ENCODE assay signal across 19 cellular contexts in genomic region chr10:29256019-29256418, GRCh38. TPM values are rescaled to one million over a fixed set of nuclear protein-coding genes. Genes with fewer than 3 reads are reported as not detected.
DNase-seq lines count a peak whose midpoint lies in the region; ATAC-seq and TF ChIP-seq lines count a peak whose summit lies in the region.
"Had no signal": no experiment of that assay in that cellular context is flagged by ENCODE, and none has a peak within 500 bp of the region (broad histone marks: within the 10 kb centered on the region; RNA-seq: fewer than 3 reads in every experiment).

No MANE protein-coding gene starts in this region.

- H3K4me3 ChIP-seq in cardiac muscle cell (no peak overlapping the region), SJCRH30 (no peak overlapping the region)

- DNase-seq in cardiac muscle cell (ENCODE audit: low read depth in 1 of 2, low spot score in 1 of 2) (no peak), Right ventricle myocardium inferior (ENCODE audit: missing footprints) (no peak), chondrocyte (ENCODE audit: low spot score) (no peak), neural crest cell (ENCODE audit: low read depth, low spot score) (no peak), SJCRH30 (no peak), NCI-H1436 (lab: John Stamatoyannopoulos, UW) (no peak)
- no peak for DNase-seq in naive thymus-derived CD8-positive, alpha-beta T cell
- DNase-seq in activated naive CD4-positive, alpha-beta T cell treated with anti-CD3 and anti-CD28 coated beads for 36 hours: no peak
- DNase-seq: C1 segment of cervical spinal cord, DMS53, H7, NCI-H1092, NCI-H1694, NCI-H446 treated with DMSO at 0.1 percent for 48 hours, NCI-H748 treated with DMSO at 0.1 percent for 48 hours, PC-3, SHP77 treated with DMSO at 0.1 percent for 48 hours had no signal

- intact Hi-C loops in Right ventricle myocardium inferior (cut with DNase I): no loop called here
- intact Hi-C loops in activated naive CD4-positive, alpha-beta T cell treated with anti-CD3 and anti-CD28 coated beads for 36 hours (cut with micrococcal nuclease): no loop called here

- H3K4me1 Mint-ChIP-seq in chondrocyte (ENCODE audit: low read depth): peaks cover 54% of the 10 kb centered on the region
- H3K4me1 Mint-ChIP-seq in neural crest cell: peaks cover 53% of the 10 kb centered on the region
- no peaks in the 10 kb centered on the region for H3K4me1 Mint-ChIP-seq in naive thymus-derived CD8-positive, alpha-beta T cell
- H3K4me1 Mint-ChIP-seq in activated naive CD4-positive, alpha-beta T cell treated with anti-CD3 and anti-CD28 coated beads for 36 hours (ENCODE audit: low read depth): no peaks in the 10 kb centered on the region

- H3K9me3 ChIP-seq in cardiac muscle cell (ENCODE audit: low read depth): no peaks in the 10 kb centered on the region
- 0 out of 2 replicates have a peak, but pooled peaks cover 2% of the 10 kb centered on the region for H3K9me3 ChIP-seq in SJCRH30 (replicated peaks)

- H3K27me3 Mint-ChIP-seq in chondrocyte (ENCODE audit: low read depth) (no peaks in the 10 kb centered on the region), neural crest cell (ENCODE audit: low read depth) (peaks cover 2% of the 10 kb centered on the region)
- peaks cover 6 to 61% (median 27%) of the 10 kb centered on the region in 5 donors for H3K27me3 Mint-ChIP-seq in naive thymus-derived CD8-positive, alpha-beta T cell
- peaks cover 20% of the 10 kb centered on the region for H3K27me3 Mint-ChIP-seq in activated naive CD4-positive, alpha-beta T cell treated with anti-CD3 and anti-CD28 coated beads for 36 hours (ENCODE audit: low read depth)

- no peak overlapping the region for H3K4me3 Mint-ChIP-seq in chondrocyte (ENCODE audit: unreplicated experiment)
- peak overlapping the region; percentile 24 for H3K4me3 Mint-ChIP-seq in neural crest cell
- no peak overlapping the region for H3K4me3 Mint-ChIP-seq in naive thymus-derived CD8-positive, alpha-beta T cell
- H3K4me3 Mint-ChIP-seq in activated naive CD4-positive, alpha-beta T cell treated with anti-CD3 and anti-CD28 coated beads for 36 hours: no peak overlapping the region

- peak overlapping the region; percentile 95 for H3K27ac Mint-ChIP-seq in chondrocyte (ENCODE audit: unreplicated experiment)
- H3K27ac Mint-ChIP-seq in neural crest cell (ENCODE audit: unreplicated experiment): peak overlapping the region; percentile 80
- H3K27ac Mint-ChIP-seq in naive thymus-derived CD8-positive, alpha-beta T cell: no peak overlapping the region
- no peak overlapping the region for H3K27ac Mint-ChIP-seq in activated naive CD4-positive, alpha-beta T cell treated with anti-CD3 and anti-CD28 coated beads for 36 hours

- no peaks in the 10 kb centered on the region for H3K9me3 Mint-ChIP-seq in chondrocyte (ENCODE audit: low read depth)
- no peaks in the 10 kb centered on the region for H3K9me3 Mint-ChIP-seq in neural crest cell
- peaks cover 0 to 9% (median 0%) of the 10 kb centered on the region in 9 donors for H3K9me3 Mint-ChIP-seq in naive thymus-derived CD8-positive, alpha-beta T cell
- H3K9me3 Mint-ChIP-seq in activated naive CD4-positive, alpha-beta T cell treated with anti-CD3 and anti-CD28 coated beads for 36 hours: no peaks in the 10 kb centered on the region

- CTCF ChIA-PET in activated naive CD4-positive, alpha-beta T cell treated with anti-CD3 and anti-CD28 coated beads for 36 hours (lab: Charles Lee): no interaction called here

- POLR2A ChIA-PET in naive thymus-derived CD8-positive, alpha-beta T cell (lab: Charles Lee): no interaction called here

- TF ChIP-seq CTCF in cardiac muscle cell (IDR thresholded peaks at IDR 0.05; ENCODE audit: low read depth, low read length) (no peak), chondrocyte (IDR thresholded peaks at IDR 0.05) (no peak), neural crest cell (conservative IDR thresholded peaks at IDR 0.05) (no peak)

- H3K4me1 ChIP-seq in cardiac muscle cell (ENCODE audit: low read depth) (peaks cover 56% of the 10 kb centered on the region), SJCRH30 (no peaks in the 10 kb centered on the region)

- H3K36me3 Mint-ChIP-seq in chondrocyte (ENCODE audit: low read depth): no peaks in the 10 kb centered on the region
- no peaks in the 10 kb centered on the region for H3K36me3 Mint-ChIP-seq in neural crest cell (ENCODE audit: low read depth)
- H3K36me3 Mint-ChIP-seq in naive thymus-derived CD8-positive, alpha-beta T cell: no peaks in the 10 kb centered on the region
- no peaks in the 10 kb centered on the region for H3K36me3 Mint-ChIP-seq in activated naive CD4-positive, alpha-beta T cell treated with anti-CD3 and anti-CD28 coated beads for 36 hours (ENCODE audit: low read depth)

- no peak for ATAC-seq in Right ventricle myocardium inferior
- ATAC-seq in naive thymus-derived CD8-positive, alpha-beta T cell: no peak
- ATAC-seq: PC-3 had no signal

- H3K27ac ChIP-seq in cardiac muscle cell (peak overlapping the region; percentile 98), SJCRH30 (no peak overlapping the region)

- H3K36me3 ChIP-seq in cardiac muscle cell: no peaks in the 10 kb centered on the region
- no peaks in the 10 kb centered on the region for H3K36me3 ChIP-seq in SJCRH30

- H3K27me3 ChIP-seq in cardiac muscle cell (no peaks in the 10 kb centered on the region), SJCRH30 (no peaks in the 10 kb centered on the region)

RNA-seq across cellular contexts. Expression of gene LYZL1, which starts 32.9 kb away (rescaled TPM):
- total RNA-seq in cardiac muscle cell (not detected in 2 replicates), Right ventricle myocardium inferior (not detected), chondrocyte (not detected in 3 replicates), neural crest cell (not detected in 2 replicates)
- polyA plus RNA-seq in cardiac muscle cell: 0.17 TPM in 1 of 2 replicates, not detected in the other
- not detected in 2 replicates for total RNA-seq in SJCRH30 (2014; rRNA removed; shearing (Covaris generic))
- not detected for total RNA-seq in naive thymus-derived CD8-positive, alpha-beta T cell
- not detected for polyA plus RNA-seq in naive thymus-derived CD8-positive, alpha-beta T cell
- total RNA-seq in activated naive CD4-positive, alpha-beta T cell treated with anti-CD3 and anti-CD28 coated beads for 36 hours: not detected
- total RNA-seq: A172, H7, HT1080, PC-3 had no signal

Comparison
In these comparisons a context has a peak if more than half of its experiments do, and no peak if none do; other contexts are left out.
1. H3K27ac Mint-ChIP-seq: peak in chondrocyte (single experiment) and neural crest cell (single experiment); none in naive thymus-derived CD8-positive, alpha-beta T cell (0 of 10) and activated naive CD4-positive, alpha-beta T cell treated with anti-CD3 and anti-CD28 coated beads for 36 hours (single experiment).